In genomic region chr19:46347572-46347883, GRCh38 we compare ENCODE assay signal across 9 cellular contexts. TPM values are rescaled to one million over a fixed set of nuclear protein-coding genes. Genes with fewer than 3 reads are reported as not detected.
DNase-seq lines count a peak whose midpoint lies in the region; ATAC-seq, FAIRE-seq and TF ChIP-seq lines count a peak whose summit lies in the region.
"Had no signal": no experiment of that assay in that cellular context is flagged by ENCODE, and none has a peak within 500 bp of the region (broad histone marks: within the 10 kb centered on the region; RNA-seq: fewer than 3 reads in every experiment).

No MANE protein-coding gene starts in this region.

- peak overlapping the region; percentile 95 for H3K9ac ChIP-seq in GM23248

- no peak overlapping the region for H3K27ac ChIP-seq in GM23248
- peak overlapping the region; percentile 93; the same call in 1 of the 2 replicates for H3K27ac ChIP-seq in VCaP

- in situ Hi-C loops in GM23248 (cut with MboI) = no loop called here

- no peaks in the 10 kb centered on the region for H3K27me3 ChIP-seq in GM23248 (replicated peaks; ENCODE audit: insufficient read depth)

- H3K4me3 ChIP-seq in GM23248 = peak overlapping the region; percentile 98
- H3K4me3 ChIP-seq in foreskin fibroblast (ENCODE audit: low read depth in 1 of 2, low read length in 2 of 2) = peak overlapping the region; percentile 71 to 94
- peak overlapping the region; percentile 97 for H3K4me3 ChIP-seq in skeletal muscle cell (ENCODE audit: low read depth, low read length)

- H4K20me1 ChIP-seq in GM23248 (ENCODE audit: insufficient read depth) = no peaks in the 10 kb centered on the region

- peak overlapping the region; percentile 100 for H2AFZ ChIP-seq in GM23248

- ATAC-seq in HG02571 (IDR thresholded peaks at IDR 0.05; ENCODE audit: unreplicated experiment) (no peak), GM19452 (IDR thresholded peaks at IDR 0.05; ENCODE audit: unreplicated experiment) (no peak)

- 0% methylated on average over 1 to 3 of the region's 3 CpGs for WGBS in GM23248 (ENCODE audit: low coverage in 1 of 2, low lambda C conversion rate in 2 of 2, missing lambda C conversion rate in 2 of 2), 2 experiments

- DNase-seq in GM23248 = no peak
- DNase-seq in foreskin fibroblast = no peak
- DNase-seq in skeletal muscle cell (ENCODE audit: low read depth) = no peak
- no peak for DNase-seq in NCI-H146 treated with DMSO at 0.1 percent for 48 hours (lab: John Stamatoyannopoulos, UW; ENCODE audit: unreplicated experiment)
- DNase-seq in H54 (ENCODE audit: insufficient read length, low spot score) = no peak

- H3K9me3 ChIP-seq in GM23248 (ENCODE audit: low read depth) = no peaks in the 10 kb centered on the region

- H3K79me2 ChIP-seq in GM23248 (ENCODE audit: insufficient read depth) = peaks cover 49% of the 10 kb centered on the region

- H3K4me1 ChIP-seq in GM23248 (ENCODE audit: insufficient read depth) = peaks cover 30% of the 10 kb centered on the region

- TF ChIP-seq CTCF in VCaP (conservative IDR thresholded peaks at IDR 0.05) = peak; percentile 19
- TF ChIP-seq CTCF in foreskin fibroblast (IDR thresholded peaks at IDR 0.05; ENCODE audit: low read depth, low read length) = no peak

- H3K4me2 ChIP-seq in GM23248 (ENCODE audit: unreplicated experiment) = peak overlapping the region; percentile 88

- no peaks in the 10 kb centered on the region for H3K36me3 ChIP-seq in GM23248 (ENCODE audit: low read depth)

- TF ChIP-seq POLR2A in H54 (IDR thresholded peaks at IDR 0.05; ENCODE audit: low read depth, low read length) = no peak

- H3K9me2 ChIP-seq in GM23248 (ENCODE audit: insufficient read depth) = no peaks in the 10 kb centered on the region

- no peak for FAIRE-seq in H54 (lab: Jason Lieb, UNC)

- H3F3A ChIP-seq in GM23248 (ENCODE audit: insufficient read depth) = peaks cover 15% of the 10 kb centered on the region

RNA-seq across cellular contexts. Expression of gene PPP5C, which starts 0.6 kb away (rescaled TPM):
- 56.4 and 60.8 TPM in 2 replicates for total RNA-seq in GM23248 (2014; rRNA removed; shearing (Covaris generic))
- 47.3 and 48.7 TPM in 2 replicates for polyA plus RNA-seq in GM23248 (2016; fragmentation: Nextera tagmentation; extraction: Ambion mirVana)

RNA-seq across cellular contexts. Expression of gene HIF3A, which starts 50.7 kb away (rescaled TPM):
- not detected in 2 replicates for total RNA-seq in GM23248 (2014; rRNA removed; shearing (Covaris generic))
- 0.20 and 0.27 TPM in 2 replicates for polyA plus RNA-seq in GM23248 (2016; fragmentation: Nextera tagmentation; extraction: Ambion mirVana)
- total RNA-seq: myocyte had no signal
